ENCODE assay signal across 17 cellular contexts in the genomic region with DNA sequence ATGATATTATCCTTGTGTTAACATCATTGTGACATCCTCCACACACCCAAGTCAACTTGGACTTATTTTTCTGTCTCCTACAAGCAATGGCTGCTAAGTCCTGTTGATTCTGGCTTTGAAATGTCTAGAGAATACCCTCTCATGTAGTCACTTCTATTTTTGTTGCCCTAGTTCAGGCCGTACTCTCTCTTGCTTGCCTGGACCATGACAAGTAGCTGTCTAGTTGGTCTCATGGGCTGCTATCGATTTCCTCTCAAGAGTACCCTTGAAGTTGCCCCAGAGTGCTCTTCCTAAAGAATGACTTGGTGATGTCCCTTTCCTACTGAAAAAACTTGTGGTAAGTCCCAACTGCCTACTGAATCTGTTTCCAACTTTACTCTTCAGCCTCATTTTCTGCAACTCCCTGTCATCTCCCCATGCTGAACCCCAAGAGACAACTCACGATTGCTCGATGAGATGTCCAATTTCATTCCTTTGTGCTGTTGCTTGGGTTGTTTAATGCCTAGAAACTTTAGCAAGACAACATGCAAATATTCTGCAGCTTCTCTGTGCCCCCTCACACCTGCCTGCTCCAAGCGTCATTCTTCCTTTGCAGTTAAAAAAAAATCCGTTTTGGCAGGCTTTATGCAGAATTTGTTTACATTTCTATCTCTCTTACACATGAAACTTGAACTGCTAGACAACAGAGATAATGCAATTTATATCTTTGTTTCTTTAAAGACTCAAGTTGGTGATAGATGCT. TPM values are rescaled to one million over a fixed set of nuclear protein-coding genes. Genes with fewer than 3 reads are reported as not detected.
DNase-seq lines count a peak whose midpoint lies in the region; ATAC-seq, FAIRE-seq and TF ChIP-seq lines count a peak whose summit lies in the region.
"Had no signal": no experiment of that assay in that cellular context is flagged by ENCODE, and none has a peak within 500 bp of the region (broad histone marks: within the 10 kb centered on the region; RNA-seq: fewer than 3 reads in every experiment).

No MANE protein-coding gene starts in this region.

- no peaks in the 10 kb centered on the region for H3K27me3 Mint-ChIP-seq in activated naive CD4-positive, alpha-beta T cell treated with anti-CD3 and anti-CD28 coated beads for 36 hours (ENCODE audit: low read depth)
- H3K27me3 Mint-ChIP-seq: stimulated activated naive B cell treated with anti-CD40 and anti-IgM and Interleukin-4, amounts not matched to agents 10 μg/mL and 1 μg/mL and 100 μg/mL, for 72 hours had no signal

- H3K36me3 ChIP-seq in small intestine (ENCODE audit: control insufficient read depth in 2 of 2, insufficient read depth in 2 of 2, low read length in 2 of 2), result no peaks in the 10 kb centered on the region
- H3K36me3 ChIP-seq: sigmoid colon had no signal

- peaks cover 0 to 4% of the 10 kb centered on the region in 2 donors for H3K4me1 ChIP-seq in small intestine (ENCODE audit: control insufficient read depth in 2 of 2, insufficient read depth in 1 of 2, low read depth in 1 of 2, low read length in 1 of 2)
- H3K4me1 ChIP-seq: sigmoid colon had no signal

- no peak for TF ChIP-seq CTCF in NB4 (IDR thresholded peaks at IDR 0.05; ENCODE audit: low read depth, low read length)
- no peak for TF ChIP-seq CTCF in fibroblast of villous mesenchyme (IDR thresholded peaks at IDR 0.05; ENCODE audit: insufficient read depth, low read depth, low read length)

- CTCF ChIA-PET in activated naive CD4-positive, alpha-beta T cell treated with anti-CD3 and anti-CD28 coated beads for 36 hours (lab: Charles Lee), result no interaction called here

- H3K4me3 ChIP-seq in NB4 (ENCODE audit: low read depth, low read length) (no peak overlapping the region), fibroblast of villous mesenchyme (ENCODE audit: low read depth, low read length) (no peak overlapping the region), small intestine (ENCODE audit: low read depth in 1 of 2, low read length in 2 of 2) (no peak overlapping the region)
- H3K4me3 ChIP-seq: sigmoid colon had no signal

- peaks cover 3% of the 10 kb centered on the region for H3K36me3 Mint-ChIP-seq in activated naive CD4-positive, alpha-beta T cell treated with anti-CD3 and anti-CD28 coated beads for 36 hours (ENCODE audit: low read depth)

- H3K4me1 Mint-ChIP-seq in activated naive CD4-positive, alpha-beta T cell treated with anti-CD3 and anti-CD28 coated beads for 36 hours (ENCODE audit: low read depth), result peaks cover 65% of the 10 kb centered on the region
- H3K4me1 Mint-ChIP-seq: H9 had no signal

- H3K9me3 Mint-ChIP-seq in activated naive CD4-positive, alpha-beta T cell treated with anti-CD3 and anti-CD28 coated beads for 36 hours, result peaks cover 13% of the 10 kb centered on the region

- no peak overlapping the region for H3K4me3 Mint-ChIP-seq in activated naive CD4-positive, alpha-beta T cell treated with anti-CD3 and anti-CD28 coated beads for 36 hours
- H3K4me3 Mint-ChIP-seq: H9; stimulated activated naive B cell treated with anti-CD40 and anti-IgM and Interleukin-4, amounts not matched to agents 10 μg/mL and 1 μg/mL and 100 μg/mL, for 72 hours had no signal

- ATAC-seq in GM18861 (IDR thresholded peaks at IDR 0.05; ENCODE audit: unreplicated experiment), result no peak
- ATAC-seq: effector memory CD8-positive, alpha-beta T cell; left lobe of liver had no signal

- no peaks in the 10 kb centered on the region for H3K27me3 ChIP-seq in small intestine (ENCODE audit: control insufficient read depth in 2 of 2, insufficient read depth in 2 of 2, low read length in 2 of 2)
- H3K27me3 ChIP-seq: sigmoid colon had no signal

- peak overlapping the region; percentile 50 for H3K27ac Mint-ChIP-seq in activated naive CD4-positive, alpha-beta T cell treated with anti-CD3 and anti-CD28 coated beads for 36 hours
- H3K27ac Mint-ChIP-seq: H9; stimulated activated naive B cell treated with anti-CD40 and anti-IgM and Interleukin-4, amounts not matched to agents 10 μg/mL and 1 μg/mL and 100 μg/mL, for 72 hours had no signal

- H3K9me3 ChIP-seq in small intestine (ENCODE audit: control insufficient read depth, low read depth), result no peaks in the 10 kb centered on the region

- intact Hi-C loops in activated naive CD4-positive, alpha-beta T cell treated with anti-CD3 and anti-CD28 coated beads for 36 hours (cut with micrococcal nuclease), result no loop called here

- no peak for FAIRE-seq in small intestine (lab: Jason Lieb, UNC)

- no peak for TF ChIP-seq POLR2A in NB4 (IDR thresholded peaks at IDR 0.05; ENCODE audit: extremely low read depth, insufficient read length)

- 77 to 78% (median 78%) methylated on average over 6 of the region's 6 CpGs for WGBS in small intestine, 3 donors

- no peak for DNase-seq in activated naive CD4-positive, alpha-beta T cell treated with anti-CD3 and anti-CD28 coated beads for 36 hours
- no peak for DNase-seq in activated naive CD4-positive, alpha-beta T cell treated with anti-CD3 and anti-CD28 coated beads, Interleukin-2, amount 50 U/mL, for 16 hours
- peak; percentile 9 for DNase-seq in NB4 (ENCODE audit: low read depth)
- peak; percentile 24 for DNase-seq in fibroblast of villous mesenchyme (ENCODE audit: low read depth)
- DNase-seq in small intestine, result no peak
- no peak for DNase-seq in NCI-H82 treated with DMSO at 0.1 percent for 48 hours (lab: John Stamatoyannopoulos, UW; ENCODE audit: unreplicated experiment)
- no peak for DNase-seq in dedifferentiated amniotic fluid mesenchymal stem cell (ENCODE audit: extremely low spot score)
- DNase-seq: activated CD8-positive, alpha-beta memory T cell treated with anti-CD3 and anti-CD28 coated beads for 24 hours; activated gamma-delta T cell treated with Interleukin-2 at 50 U/mL for 16 hours; effector memory CD8-positive, alpha-beta T cell; H9; NCI-H1092 treated with DMSO at 0.1 percent for 48 hours; sigmoid colon; stimulated activated naive B cell treated with anti-CD40 and anti-IgM and Interleukin-4, amounts not matched to agents 10 μg/mL and 1 μg/mL and 100 μg/mL, for 72 hours had no signal

- H3K27ac ChIP-seq in small intestine (ENCODE audit: low read depth in 1 of 2, low read length in 1 of 2), result peak overlapping the region; percentile 15 to 24
- H3K27ac ChIP-seq: sigmoid colon, SK-N-MC had no signal

RNA-seq across cellular contexts. Expression of gene CHST2, which starts 52.9 kb away (rescaled TPM):
- 1 to 10 TPM; 4.2 to 4.4 TPM for total RNA-seq in activated naive CD4-positive, alpha-beta T cell treated with anti-CD3 and anti-CD28 coated beads for 36 hours
- 22.5 and 40.2 TPM in 2 replicates for total RNA-seq in fibroblast of villous mesenchyme
- 1 to 10 TPM in 1 of 3 donors, under 1 TPM in 1, not detected in 1; 0.81 to 2.2 TPM for polyA plus RNA-seq in small intestine

Comparison
In these comparisons a context has a peak if more than half of its experiments do, and no peak if none do; other contexts are left out.
1. DNase-seq: peak in NB4 (single experiment) and fibroblast of villous mesenchyme (single experiment); none in activated naive CD4-positive, alpha-beta T cell treated with anti-CD3 and anti-CD28 coated beads for 36 hours (single experiment), activated naive CD4-positive, alpha-beta T cell treated with anti-CD3 and anti-CD28 coated beads, Interleukin-2, amount 50 U/mL, for 16 hours (single experiment), small intestine (single experiment), NCI-H82 treated with DMSO at 0.1 percent for 48 hours (single experiment) and dedifferentiated amniotic fluid mesenchymal stem cell (single experiment).